ENCODE assay signal across 9 cellular contexts in the genomic region with DNA sequence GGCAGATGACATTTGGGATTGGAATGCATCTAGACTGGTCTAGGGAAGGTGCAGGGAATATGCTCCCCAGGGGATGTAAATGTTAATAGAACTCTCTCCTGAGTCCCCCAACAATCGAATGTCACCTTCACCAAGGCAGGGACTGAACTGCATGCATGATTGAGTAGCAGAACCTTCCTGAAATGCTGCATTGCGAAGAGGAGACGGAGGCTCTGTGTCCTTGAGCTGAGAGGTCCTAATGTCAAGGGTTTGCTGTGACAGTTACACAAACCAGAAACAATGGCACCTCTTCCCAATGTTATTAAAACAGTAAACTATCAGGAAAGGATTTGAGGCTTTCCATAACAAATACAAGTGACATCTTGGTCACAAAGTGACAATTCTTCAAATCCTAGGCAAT.
"Had no signal": no experiment of that assay in that cellular context is flagged by ENCODE, and none has a peak within 500 bp of the region (broad histone marks: within the 10 kb centered on the region; RNA-seq: fewer than 3 reads in every experiment).

No MANE protein-coding gene starts in this region.

- H3K4me3 Mint-ChIP-seq: activated T-cell treated with anti-CD3 and anti-CD28 coated beads, Interleukin-2, amount 50 U/mL, for 4 hours had no signal

- ATAC-seq: gastrocnemius medialis had no signal

- DNase-seq: activated T-cell treated with anti-CD3 and anti-CD28 coated beads, Interleukin-2, amount 50 U/mL, for 4 hours; caudate nucleus; colonic mucosa; effector memory CD4-positive, alpha-beta T cell; gastrocnemius medialis; heart right ventricle; kidney; stimulated activated CD4-positive, alpha-beta T cell treated with anti-CD3 and anti-CD28 coated beads, Interleukin-4, amount 100 ng/mL, for 4 hours; T-helper 9 cell had no signal

- H3K9me3 Mint-ChIP-seq: activated T-cell treated with anti-CD3 and anti-CD28 coated beads, Interleukin-2, amount 50 U/mL, for 4 hours had no signal
